ENCODE assay signal across 17 cellular contexts in genomic region chr3:36864180-36865053, GRCh38.
DNase-seq lines count a peak whose midpoint lies in the region; ATAC-seq lines count a peak whose summit lies in the region.
"Had no signal": no experiment of that assay in that cellular context is flagged by ENCODE, and none has a peak within 500 bp of the region (broad histone marks: within the 10 kb centered on the region; RNA-seq: fewer than 3 reads in every experiment).

No MANE protein-coding gene starts in this region.

- H3K27ac Mint-ChIP-seq in stimulated activated naive CD8-positive, alpha-beta T cell treated with anti-CD3 and anti-CD28 coated beads, Interleukin-15, Interleukin-2, amounts not matched to agents 100 ng/mL and 50 ng/mL, for 24 hours = peak overlapping the region; percentile 9
- H3K27ac Mint-ChIP-seq in stimulated activated naive CD8-positive, alpha-beta T cell treated with anti-CD3 and anti-CD28 coated beads, Interleukin-15, amount 100 ng/mL, for 72 hours = no peak overlapping the region

- no peaks in the 10 kb centered on the region for H3K9me3 Mint-ChIP-seq in stimulated activated naive CD8-positive, alpha-beta T cell treated with anti-CD3 and anti-CD28 coated beads, Interleukin-15, Interleukin-2, amounts not matched to agents 100 ng/mL and 50 ng/mL, for 24 hours
- no peaks in the 10 kb centered on the region for H3K9me3 Mint-ChIP-seq in stimulated activated naive CD8-positive, alpha-beta T cell treated with anti-CD3 and anti-CD28 coated beads, Interleukin-15, amount 100 ng/mL, for 72 hours

- H3K27me3 Mint-ChIP-seq in stimulated activated naive CD8-positive, alpha-beta T cell treated with anti-CD3 and anti-CD28 coated beads, Interleukin-15, Interleukin-2, amounts not matched to agents 100 ng/mL and 50 ng/mL, for 24 hours = no peaks in the 10 kb centered on the region
- H3K27me3 Mint-ChIP-seq in stimulated activated naive CD8-positive, alpha-beta T cell treated with anti-CD3 and anti-CD28 coated beads, Interleukin-15, amount 100 ng/mL, for 72 hours = no peaks in the 10 kb centered on the region

- ATAC-seq in stimulated activated naive CD8-positive, alpha-beta T cell treated with anti-CD3 and anti-CD28 coated beads, Interleukin-15, amount 100 ng/mL, for 72 hours = no peak
- no peak for ATAC-seq in HG03342 (IDR thresholded peaks at IDR 0.05; ENCODE audit: unreplicated experiment)
- no peak for ATAC-seq in HG03095 (IDR thresholded peaks at IDR 0.05; ENCODE audit: unreplicated experiment)
- no peak for ATAC-seq in GM18870 (IDR thresholded peaks at IDR 0.05; ENCODE audit: unreplicated experiment)
- ATAC-seq: body of pancreas, left ventricle myocardium superior had no signal

- H3K4me1 Mint-ChIP-seq in stimulated activated naive CD8-positive, alpha-beta T cell treated with anti-CD3 and anti-CD28 coated beads, Interleukin-15, Interleukin-2, amounts not matched to agents 100 ng/mL and 50 ng/mL, for 24 hours (ENCODE audit: low read depth) = peaks cover 21% of the 10 kb centered on the region
- H3K4me1 Mint-ChIP-seq in stimulated activated naive CD8-positive, alpha-beta T cell treated with anti-CD3 and anti-CD28 coated beads, Interleukin-15, amount 100 ng/mL, for 72 hours = peaks cover 26% of the 10 kb centered on the region

- DNase-seq in stimulated activated naive CD8-positive, alpha-beta T cell treated with anti-CD3 and anti-CD28 coated beads, Interleukin-15, amount 100 ng/mL, for 72 hours = no peak
- DNase-seq in NOMO-1 treated with DMSO at 0.1 percent for 48 hours (lab: John Stamatoyannopoulos, UW; ENCODE audit: unreplicated experiment) = peak; percentile 77
- DNase-seq in dermis blood vessel endothelial cell = peak; percentile 15
- no peak for DNase-seq in pons (ENCODE audit: low spot score)
- DNase-seq: activated effector memory CD4-positive, alpha-beta T cell treated with anti-CD3 and anti-CD28 coated beads, Interleukin-2, amount 50 U/mL, for 16 hours; body of pancreas; colonic mucosa; GDM1; left ventricle myocardium superior; NCI-H187 treated with DMSO at 0.1 percent for 48 hours; NCI-H526 treated with DMSO at 0.1 percent for 48 hours; posterior cingulate gyrus; stimulated activated CD4-positive, alpha-beta T cell treated with anti-CD3 and anti-CD28 coated beads, Interleukin-4, amount 100 ng/mL, for 1 hour had no signal

- H3K4me3 Mint-ChIP-seq in stimulated activated naive CD8-positive, alpha-beta T cell treated with anti-CD3 and anti-CD28 coated beads, Interleukin-15, Interleukin-2, amounts not matched to agents 100 ng/mL and 50 ng/mL, for 24 hours = no peak overlapping the region
- no peak overlapping the region for H3K4me3 Mint-ChIP-seq in stimulated activated naive CD8-positive, alpha-beta T cell treated with anti-CD3 and anti-CD28 coated beads, Interleukin-15, amount 100 ng/mL, for 72 hours

- H3K36me3 Mint-ChIP-seq in stimulated activated naive CD8-positive, alpha-beta T cell treated with anti-CD3 and anti-CD28 coated beads, Interleukin-15, Interleukin-2, amounts not matched to agents 100 ng/mL and 50 ng/mL, for 24 hours (ENCODE audit: low read depth) = peaks cover 32% of the 10 kb centered on the region

Comparison
In these comparisons a context has a peak if more than half of its experiments do, and no peak if none do; other contexts are left out.
1. DNase-seq: peak in NOMO-1 treated with DMSO at 0.1 percent for 48 hours (single experiment) and dermis blood vessel endothelial cell (single experiment); none in stimulated activated naive CD8-positive, alpha-beta T cell treated with anti-CD3 and anti-CD28 coated beads, Interleukin-15, amount 100 ng/mL, for 72 hours (0 of 2) and pons (single experiment).